Comparison of ENCODE assay signal across 8 cellular contexts in genomic region chr4:2931765-2932560, GRCh38. TPM values are rescaled to one million over a fixed set of nuclear protein-coding genes. Genes with fewer than 3 reads are reported as not detected.
DNase-seq lines count a peak whose midpoint lies in the region; ATAC-seq and TF ChIP-seq lines count a peak whose summit lies in the region.

No MANE protein-coding gene starts in this region.

- peak; percentile 35 for ATAC-seq in HG03558 (IDR thresholded peaks at IDR 0.05; ENCODE audit: extremely low read depth, unreplicated experiment)
- peak; percentile 29 for ATAC-seq in activated CD8-positive, alpha-beta memory T cell treated with anti-CD3 and anti-CD28 coated beads, Interleukin-2, amount 10 ng/mL, durations not matched to agents 7 days and 5 days
- ATAC-seq in stimulated activated effector memory CD8-positive, alpha-beta T cell treated with anti-CD3 and anti-CD28 coated beads, Interleukin-12 subunit alpha, Interleukin-12 subunit beta, amount 100 ng/mL, for 72 hours = peak; percentile 6

- no peaks in the 10 kb centered on the region for H3K9me3 Mint-ChIP-seq in activated CD8-positive, alpha-beta memory T cell treated with anti-CD3 and anti-CD28 coated beads, Interleukin-2, amount 10 ng/mL, durations not matched to agents 7 days and 5 days (ENCODE audit: low read depth)
- H3K9me3 Mint-ChIP-seq in stimulated activated effector memory CD8-positive, alpha-beta T cell treated with anti-CD3 and anti-CD28 coated beads, Interleukin-12 subunit alpha, Interleukin-12 subunit beta, amount 100 ng/mL, for 72 hours = no peaks in the 10 kb centered on the region

- peak overlapping the region; percentile 54 for H3K27ac ChIP-seq in cardiac muscle cell

- no peak for TF ChIP-seq CTCF in cardiac muscle cell (IDR thresholded peaks at IDR 0.05; ENCODE audit: low read depth, low read length)

- DNase-seq in activated CD4-positive, alpha-beta T cell treated with anti-CD3 and anti-CD28 coated beads for 48 hours = peak; percentile 69
- DNase-seq in activated CD4-positive, alpha-beta T cell treated with anti-CD3 and anti-CD28 coated beads for 1 hour = no peak
- peak; percentile 80 for DNase-seq in activated CD8-positive, alpha-beta memory T cell treated with anti-CD3 and anti-CD28 coated beads, Interleukin-2, amount 10 ng/mL, durations not matched to agents 7 days and 5 days
- DNase-seq in cardiac muscle cell (ENCODE audit: low read depth in 1 of 2, low spot score in 1 of 2) (no peak), DMS 273 (lab: John Stamatoyannopoulos, UW; ENCODE audit: unreplicated experiment) (no peak), NCI-H1105 (lab: John Stamatoyannopoulos, UW) (no peak)
- peak; percentile 46 to 81 for DNase-seq in stimulated activated effector memory CD8-positive, alpha-beta T cell treated with anti-CD3 and anti-CD28 coated beads, Interleukin-12 subunit alpha, Interleukin-12 subunit beta, amount 100 ng/mL, for 72 hours (ENCODE audit: low spot score in 2 of 2)

- peaks cover 16% of the 10 kb centered on the region for H3K36me3 ChIP-seq in cardiac muscle cell

- H3K27me3 Mint-ChIP-seq in activated CD8-positive, alpha-beta memory T cell treated with anti-CD3 and anti-CD28 coated beads, Interleukin-2, amount 10 ng/mL, durations not matched to agents 7 days and 5 days = no peaks in the 10 kb centered on the region

- peak overlapping the region; percentile 82 for H3K4me3 Mint-ChIP-seq in activated CD8-positive, alpha-beta memory T cell treated with anti-CD3 and anti-CD28 coated beads, Interleukin-2, amount 10 ng/mL, durations not matched to agents 7 days and 5 days
- H3K4me3 Mint-ChIP-seq in stimulated activated effector memory CD8-positive, alpha-beta T cell treated with anti-CD3 and anti-CD28 coated beads, Interleukin-12 subunit alpha, Interleukin-12 subunit beta, amount 100 ng/mL, for 72 hours = peak overlapping the region; percentile 98

- H3K4me1 ChIP-seq in cardiac muscle cell (ENCODE audit: low read depth) = peaks cover 5% of the 10 kb centered on the region

- peaks cover 42% of the 10 kb centered on the region for H3K4me1 Mint-ChIP-seq in activated CD8-positive, alpha-beta memory T cell treated with anti-CD3 and anti-CD28 coated beads, Interleukin-2, amount 10 ng/mL, durations not matched to agents 7 days and 5 days
- peaks cover 28% of the 10 kb centered on the region for H3K4me1 Mint-ChIP-seq in stimulated activated effector memory CD8-positive, alpha-beta T cell treated with anti-CD3 and anti-CD28 coated beads, Interleukin-12 subunit alpha, Interleukin-12 subunit beta, amount 100 ng/mL, for 72 hours

- H3K36me3 Mint-ChIP-seq in activated CD8-positive, alpha-beta memory T cell treated with anti-CD3 and anti-CD28 coated beads, Interleukin-2, amount 10 ng/mL, durations not matched to agents 7 days and 5 days = peaks cover 30% of the 10 kb centered on the region
- peaks cover 96% of the 10 kb centered on the region for H3K36me3 Mint-ChIP-seq in stimulated activated effector memory CD8-positive, alpha-beta T cell treated with anti-CD3 and anti-CD28 coated beads, Interleukin-12 subunit alpha, Interleukin-12 subunit beta, amount 100 ng/mL, for 72 hours

- no peaks in the 10 kb centered on the region for H3K9me3 ChIP-seq in cardiac muscle cell (ENCODE audit: low read depth)

- CTCF ChIA-PET in activated CD8-positive, alpha-beta memory T cell treated with anti-CD3 and anti-CD28 coated beads, Interleukin-2, amount 10 ng/mL, durations not matched to agents 7 days and 5 days (lab: Charles Lee) = interaction anchor here (0.9 to 2.1 kb wide), 9 partner anchors 12 to 186 kb away, joined by 3 to 8 read pairs (median 3); no protein-coding TSS in a partner anchor

- peak overlapping the region; percentile 93 for H3K27ac Mint-ChIP-seq in activated CD8-positive, alpha-beta memory T cell treated with anti-CD3 and anti-CD28 coated beads, Interleukin-2, amount 10 ng/mL, durations not matched to agents 7 days and 5 days
- peak overlapping the region; percentile 96 for H3K27ac Mint-ChIP-seq in stimulated activated effector memory CD8-positive, alpha-beta T cell treated with anti-CD3 and anti-CD28 coated beads, Interleukin-12 subunit alpha, Interleukin-12 subunit beta, amount 100 ng/mL, for 72 hours

- H3K27me3 ChIP-seq in cardiac muscle cell = no peaks in the 10 kb centered on the region

- H3K4me3 ChIP-seq in cardiac muscle cell = no peak overlapping the region

RNA-seq across cellular contexts. Expression of gene NOP14, which starts 31.2 kb away (rescaled TPM):
- 10 to 100 TPM; 47.9 to 81.0 TPM for total RNA-seq in activated CD8-positive, alpha-beta memory T cell treated with anti-CD3 and anti-CD28 coated beads, Interleukin-2, amount 10 ng/mL, durations not matched to agents 7 days and 5 days
- 14.4 and 19.8 TPM in 2 replicates for total RNA-seq in cardiac muscle cell
- polyA plus RNA-seq in cardiac muscle cell = 15.0 and 17.6 TPM in 2 replicates

RNA-seq across cellular contexts. Expression of gene GRK4, which starts 31.4 kb away (rescaled TPM):
- 1 to 10 TPM; 3.0 to 4.4 TPM for total RNA-seq in activated CD8-positive, alpha-beta memory T cell treated with anti-CD3 and anti-CD28 coated beads, Interleukin-2, amount 10 ng/mL, durations not matched to agents 7 days and 5 days
- total RNA-seq in cardiac muscle cell = 9.4 and 12.8 TPM in 2 replicates
- polyA plus RNA-seq in cardiac muscle cell = 10.0 and 11.1 TPM in 2 replicates

Comparison
In these comparisons a context has a peak if more than half of its experiments do, and no peak if none do; other contexts are left out.
1. DNase-seq: peak in activated CD4-positive, alpha-beta T cell treated with anti-CD3 and anti-CD28 coated beads for 48 hours (single experiment), activated CD8-positive, alpha-beta memory T cell treated with anti-CD3 and anti-CD28 coated beads, Interleukin-2, amount 10 ng/mL, durations not matched to agents 7 days and 5 days (single experiment) and stimulated activated effector memory CD8-positive, alpha-beta T cell treated with anti-CD3 and anti-CD28 coated beads, Interleukin-12 subunit alpha, Interleukin-12 subunit beta, amount 100 ng/mL, for 72 hours (2 of 2); none in activated CD4-positive, alpha-beta T cell treated with anti-CD3 and anti-CD28 coated beads for 1 hour (single experiment), cardiac muscle cell (0 of 2), DMS 273 (single experiment) and NCI-H1105 (single experiment).
2. Peak in every context shown above with its lines, with median percentiles within 50 percentile points of each other: ATAC-seq.